In genomic region chr1:174999216-174999925, GRCh38 we compare ENCODE assay signal across 1 cellular context.
A peak's percentile ranks its signal among the peaks of the same experiment; 100 is the strongest.
TF ChIP-seq lines count a peak whose summit lies in the region.

No MANE protein-coding gene starts in this region.

TF ChIP-seq in HepG2, 621 proteins besides CTCF, POLR2A, EP300 and RAD21 (continued from another document and continues in another):
- peak; percentile 71 for TF ChIP-seq ARID4A (CRISPR knock-in tag; IDR thresholded peaks at IDR 0.05; ENCODE audit: borderline replicate concordance)
- peak; percentile 57; the same call in 1 of the 2 replicates for TF ChIP-seq HBP1 (CRISPR knock-in tag; IDR thresholded peaks at IDR 0.05; ENCODE audit: low read depth)
- TF ChIP-seq SMAD3 (CRISPR knock-in tag; IDR thresholded peaks at IDR 0.05) = peak; percentile 62; the same call in 1 of the 2 replicates
- TF ChIP-seq IRF9 (CRISPR knock-in tag; IDR thresholded peaks at IDR 0.05; ENCODE audit: borderline replicate concordance) = 0 out of 2 replicates have a peak, but pooled peaks have one; percentile 21
- TF ChIP-seq KDM2A (CRISPR knock-in tag; IDR thresholded peaks at IDR 0.05; ENCODE audit: borderline replicate concordance, low read depth) = peak; percentile 82
- TF ChIP-seq ELK4 (CRISPR knock-in tag; IDR thresholded peaks at IDR 0.05; ENCODE audit: borderline replicate concordance) = no peak
- TF ChIP-seq ZNF546 (CRISPR knock-in tag; conservative IDR thresholded peaks at IDR 0.05) = peak; percentile 30; the same call in 1 of the 2 replicates
- TF ChIP-seq ONECUT2 (CRISPR knock-in tag; IDR thresholded peaks at IDR 0.05) = no peak
- TF ChIP-seq ZNF777 (CRISPR knock-in tag; IDR thresholded peaks at IDR 0.05) = peak; percentile 12; the same call in 1 of the 2 replicates
- no peak for TF ChIP-seq SCMH1 (CRISPR knock-in tag; IDR thresholded peaks at IDR 0.05; ENCODE audit: borderline replicate concordance)
- TF ChIP-seq KDM6A (CRISPR knock-in tag; IDR thresholded peaks at IDR 0.05; ENCODE audit: low read depth) = no peak; the same call in 1 of the 2 replicates
- peak; percentile 58; the same call in 1 of the 2 replicates for TF ChIP-seq ISL2 (CRISPR knock-in tag; IDR thresholded peaks at IDR 0.05)
- TF ChIP-seq TRAFD1 (CRISPR knock-in tag; IDR thresholded peaks at IDR 0.05; ENCODE audit: borderline replicate concordance) = no peak; the same call in 1 of the 2 replicates
- TF ChIP-seq MED13 (CRISPR knock-in tag; IDR thresholded peaks at IDR 0.05) = no peak
- TF ChIP-seq KDM3A (CRISPR knock-in tag; IDR thresholded peaks at IDR 0.05; ENCODE audit: low read depth) = peak; percentile 17
- no peak for TF ChIP-seq NR1H2 (CRISPR knock-in tag; IDR thresholded peaks at IDR 0.05; ENCODE audit: borderline replicate concordance, low read depth)
- TF ChIP-seq ZC3H13 (CRISPR knock-in tag; IDR thresholded peaks at IDR 0.05) = 0 out of 2 replicates have a peak, but pooled peaks have one; percentile 40
- TF ChIP-seq SMARCC2 (IDR thresholded peaks at IDR 0.05) = no peak
- TF ChIP-seq TEAD3 (CRISPR knock-in tag; optimal IDR thresholded peaks at IDR 0.05; ENCODE audit: borderline replicate concordance) = peak; percentile 37
- TF ChIP-seq ZFAT (CRISPR knock-in tag; conservative IDR thresholded peaks at IDR 0.05) = no peak
- no peak for TF ChIP-seq SOX6 (IDR thresholded peaks at IDR 0.05)
- peak; percentile 61 for TF ChIP-seq SOX6 (CRISPR knock-in tag; IDR thresholded peaks at IDR 0.05)
- TF ChIP-seq ZNF780A (CRISPR knock-in tag; IDR thresholded peaks at IDR 0.05) = no peak; the same call in 1 of the 2 replicates
- no peak for TF ChIP-seq ZNF431 (CRISPR knock-in tag; IDR thresholded peaks at IDR 0.05; ENCODE audit: borderline replicate concordance, low read depth)
- TF ChIP-seq FOXA3 (CRISPR knock-in tag; IDR thresholded peaks at IDR 0.05) = no peak; the same call in none of the 2 replicates
- no peak for TF ChIP-seq ZFP62 (CRISPR knock-in tag; IDR thresholded peaks at IDR 0.05)
- TF ChIP-seq AHDC1 (CRISPR knock-in tag; IDR thresholded peaks at IDR 0.05; ENCODE audit: borderline replicate concordance) = no peak
- peak; percentile 60; the same call in 1 of the 2 replicates for TF ChIP-seq NR2F2 (IDR thresholded peaks at IDR 0.05; ENCODE audit: borderline replicate concordance, low read depth)
- no peak for TF ChIP-seq SRY (CRISPR knock-in tag; IDR thresholded peaks at IDR 0.05)
- TF ChIP-seq ZBTB34 (CRISPR knock-in tag; IDR thresholded peaks at IDR 0.05) = 0 out of 2 replicates have a peak, but pooled peaks have one; percentile 43
- no peak; the same call in 1 of the 2 replicates for TF ChIP-seq NFYB (CRISPR knock-in tag; IDR thresholded peaks at IDR 0.05)
- peak; percentile 72; the same call in 1 of the 2 replicates for TF ChIP-seq ATF3 (CRISPR knock-in tag; IDR thresholded peaks at IDR 0.05)
- no peak for TF ChIP-seq ZNF24 (IDR thresholded peaks at IDR 0.05)
- TF ChIP-seq GMEB2 (CRISPR knock-in tag; IDR thresholded peaks at IDR 0.05; ENCODE audit: low read depth) = peak; percentile 93
- peak; percentile 90 for TF ChIP-seq ASH2L (IDR thresholded peaks at IDR 0.05; ENCODE audit: insufficient read length, low read depth, low read length)
- peak; percentile 61; the same call in 1 of the 2 replicates for TF ChIP-seq TSC22D2 (CRISPR knock-in tag; IDR thresholded peaks at IDR 0.05; ENCODE audit: borderline replicate concordance)
- TF ChIP-seq RFX3 (CRISPR knock-in tag; IDR thresholded peaks at IDR 0.05) = peak; percentile 66
- TF ChIP-seq PCBP1 (IDR thresholded peaks at IDR 0.05; ENCODE audit: borderline replicate concordance, low read depth, low read length) = no peak
- peak; percentile 95 for TF ChIP-seq PHF20 (CRISPR knock-in tag; IDR thresholded peaks at IDR 0.05)
- no peak; the same call in 1 of the 2 replicates for TF ChIP-seq NFE2L2 (IDR thresholded peaks at IDR 0.05; ENCODE audit: low read length)
- TF ChIP-seq ZSCAN29 (CRISPR knock-in tag; conservative IDR thresholded peaks at IDR 0.05) = no peak
- no peak for TF ChIP-seq ZNF256 (CRISPR knock-in tag; conservative IDR thresholded peaks at IDR 0.05)
- TF ChIP-seq RFX1 (IDR thresholded peaks at IDR 0.05) = peak; percentile 90
- peak; percentile 27; the same call in 1 of the 2 replicates for TF ChIP-seq BHLHE40 (IDR thresholded peaks at IDR 0.05; ENCODE audit: low read length)
